27 cellular contexts compared by ENCODE assay signal in genomic region chr3:89256395-89256794, GRCh38.
"Had no signal": no experiment of that assay in that cellular context is flagged by ENCODE, and none has a peak within 500 bp of the region (broad histone marks: within the 10 kb centered on the region; RNA-seq: fewer than 3 reads in every experiment).

No MANE protein-coding gene starts in this region.

- H3K27ac ChIP-seq: stomach, suprapubic skin, testis, thoracic aorta, thyroid gland, tibial artery, tibial nerve, transverse colon, upper lobe of left lung, upper lobe of right lung, uterus, vagina had no signal

- H3K36me3 ChIP-seq: stomach, suprapubic skin, thoracic aorta, thyroid gland, tibial artery, tibial nerve, transverse colon, upper lobe of left lung, upper lobe of right lung, uterus, vagina had no signal

- ATAC-seq: stimulated activated effector memory CD8-positive, alpha-beta T cell treated with anti-CD3 and anti-CD28 coated beads, Interleukin-12 subunit alpha, Interleukin-12 subunit beta, amount 100 ng/mL, for 72 hours; stimulated activated memory B cell treated with anti-CD40 and anti-IgM and Interleukin-4, amounts not matched to agents 10 μg/mL and 1 μg/mL and 100 μg/mL, for 72 hours; stimulated activated naive B cell treated with anti-CD40 and anti-IgM and Interleukin-4, amounts not matched to agents 10 μg/mL and 1 μg/mL and 100 μg/mL, for 72 hours; stimulated activated naive CD8-positive, alpha-beta T cell treated with anti-CD3 and anti-CD28 coated beads, Interleukin-15, amount 100 ng/mL, for 72 hours; stimulated activated naive CD8-positive, alpha-beta T cell treated with anti-CD3 and anti-CD28 coated beads, Interleukin-15, Interleukin-2, amounts not matched to agents 100 U/mL and 50 U/mL, for 24 hours; upper lobe of right lung had no signal

- H3K27me3 ChIP-seq: stomach, suprapubic skin, testis, thyroid gland, tibial artery, tibial nerve, transverse colon, upper lobe of left lung, upper lobe of right lung, uterus, vagina had no signal

- H3K9me3 ChIP-seq: stomach, suprapubic skin, testis, thoracic aorta, thyroid gland, tibial artery, tibial nerve, transverse colon, upper lobe of left lung, upper lobe of right lung, uterus, vagina had no signal

- DNase-seq: stimulated activated CD4-positive, alpha-beta T cell treated with anti-CD3 and anti-CD28 coated beads, Interleukin-2, amount 100 ng/mL, for 48 hours; stimulated activated CD4-positive, alpha-beta T cell treated with anti-CD3 and anti-CD28 coated beads, Interleukin-4, amount 100 ng/mL, for 1 hour; stimulated activated CD4-positive, alpha-beta T cell treated with anti-CD3 and anti-CD28 coated beads, Interleukin-4, amount 100 ng/mL, for 24 hours; stimulated activated CD4-positive, alpha-beta T cell treated with anti-CD3 and anti-CD28 coated beads, Interleukin-4, amount 100 ng/mL, for 4 hours; stimulated activated CD8-positive, alpha-beta memory T cell treated with anti-CD3 and anti-CD28 coated beads, Interleukin-4, amount 100 ng/mL, for 48 hours; stimulated activated naive B cell treated with anti-CD40 and anti-IgM and Interleukin-4, amounts not matched to agents 10 μg/mL and 1 μg/mL and 100 μg/mL, for 72 hours; stimulated activated naive CD4-positive, alpha-beta T cell; stimulated activated naive CD4-positive, alpha-beta T cell treated with Interleukin-2 at 50 U/mL for 16 hours; stimulated activated naive CD8-positive, alpha-beta T cell treated with anti-CD3 and anti-CD28 coated beads, Interleukin-15, amount 100 ng/mL, for 72 hours; stimulated activated naive CD8-positive, alpha-beta T cell treated with anti-CD3 and anti-CD28 coated beads, Interleukin-15, Interleukin-2, amounts not matched to agents 100 U/mL and 50 U/mL, for 24 hours; stomach; substantia nigra; testis; thyroid gland; tibial artery; transverse colon; trophoblast cell; upper lobe of left lung; upper lobe of right lung; uterus had no signal

- FAIRE-seq: urothelium cell line had no signal

- H3K4me1 ChIP-seq: stomach, suprapubic skin, testis, thyroid gland, tibial artery, tibial nerve, transverse colon, upper lobe of left lung, upper lobe of right lung, uterus, vagina had no signal

- H3K4me3 ChIP-seq: stomach, suprapubic skin, testis, thoracic aorta, thyroid gland, tibial artery, tibial nerve, transverse colon, upper lobe of left lung, upper lobe of right lung, uterus, vagina had no signal
